ENCODE assay signal across 8 cellular contexts in the genomic region with DNA sequence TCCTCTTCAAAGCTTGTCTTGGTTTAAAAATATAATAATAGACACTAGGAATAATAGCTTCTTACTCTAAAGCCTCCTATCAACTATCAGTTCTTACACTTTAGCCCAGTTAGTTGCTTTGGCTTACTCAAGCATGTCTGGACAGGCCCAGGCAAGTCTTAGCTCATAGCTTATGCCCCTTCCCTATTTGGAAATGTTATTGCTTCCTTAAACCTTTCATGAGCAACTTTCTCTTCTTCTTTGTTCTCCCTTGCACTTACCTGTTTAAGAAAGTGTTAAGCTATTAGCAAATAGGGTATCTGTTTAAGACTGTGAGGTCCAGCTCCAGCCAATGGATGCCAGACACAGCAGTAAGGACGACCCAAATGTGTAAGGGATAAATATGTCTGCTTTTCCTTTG.
DNase-seq lines count a peak whose midpoint lies in the region; ATAC-seq, FAIRE-seq and TF ChIP-seq lines count a peak whose summit lies in the region.
"Not testable (repeated sequence)": the region's sequence is repeated elsewhere in the genome, so short reads cannot be mapped to it uniquely, and the experiment has no call there.

No MANE protein-coding gene starts in this region.

- not testable (repeated sequence) for H3K23ac ChIP-seq in H1 (ENCODE audit: insufficient read length)

- POLR2A ChIA-PET in HCT116 (lab: Charles Lee), result not testable (repeated sequence)
- POLR2A ChIA-PET in H1 (lab: Charles Lee; ENCODE audit: partially characterized antibody), result interaction anchor here (1.2 kb wide), 1 partner anchor 107 kb away, joined by 3 read pairs; no protein-coding TSS in a partner anchor

- H3K27ac ChIP-seq in HCT116 (ENCODE audit: low read depth, low read length), result peak overlapping the region; percentile 22; the same call in 1 of the 2 replicates
- H3K27ac ChIP-seq in H1 (ENCODE audit: low read depth, low read length), result not testable (repeated sequence)

- H2BK20ac ChIP-seq in H1 (ENCODE audit: low read length), result not testable (repeated sequence)

- DNase-seq in CD1c-positive myeloid dendritic cell (ENCODE audit: extremely low spot score) (peak; percentile 31), MV-4-11 (lab: John Stamatoyannopoulos, UW) (peak; percentile 84), SIG-M5 (lab: John Stamatoyannopoulos, UW) (peak; percentile 92), renal cortical epithelial cell (ENCODE audit: low read depth) (peak; percentile 81)
- not testable (repeated sequence) for DNase-seq in HCT116 (ENCODE audit: low read depth, low spot score); H1 (ENCODE audit: low read depth in 1 of 2, low spot score in 2 of 2); glutamatergic neuron

- BruUV-seq in HCT116 (replicated peaks; lab: Mats Ljungman, UMichigan), result not testable (repeated sequence)

- H3K36me3 ChIP-seq in HCT116 (ENCODE audit: control insufficient read depth in 1 of 2, insufficient read depth in 2 of 2, low read length in 2 of 2), result peaks cover 0 to 20% of the 10 kb centered on the region in 2 experiments; a peak in 2 of 4 replicates
- peaks cover 8 to 50% (median 28%) of the 10 kb centered on the region in 4 experiments; a peak in 7 of 8 replicates for H3K36me3 ChIP-seq in H1 (ENCODE audit: control insufficient read depth in 2 of 4, insufficient read depth in 4 of 4, low read length in 3 of 4)

- peak overlapping the region; percentile 83; the same call in 1 of the 2 replicates for H2BK5ac ChIP-seq in H1 (ENCODE audit: low read depth, low read length)

- 71% methylated on average over 1 of the region's 1 CpG; no CpG with 5 or more reads in 1 of the 2 experiments for WGBS in H1 (ENCODE audit: extremely low coverage in 1 of 2, insufficient coverage in 1 of 2, insufficient read length in 1 of 2, insufficient replicate concordance in 2 of 2, low coverage in 1 of 2, low lambda C conversion rate in 2 of 2, missing lambda C conversion rate in 1 of 2), 2 experiments

- not testable (repeated sequence) for H2BK120ac ChIP-seq in H1 (replicated peaks; ENCODE audit: low read depth, low read length)

- RAD21 ChIA-PET in HCT116 (lab: Charles Lee; ENCODE audit: low non-redundant PET in 1 of 2, low total read pairs in 2 of 2, uncharacterized antibody in 2 of 2, unreplicated experiment in 2 of 2), result not testable (repeated sequence)

- not testable (repeated sequence) for H3K9me3 Mint-ChIP-seq in activated T-helper 17 cell treated with anti-CD3 and anti-CD28 coated beads, Interleukin-2, amount 50 U/mL, for 72 hours; glutamatergic neuron (ENCODE audit: unreplicated experiment)

- H3K4ac ChIP-seq in H1 (replicated peaks; ENCODE audit: insufficient read length, low read depth, low read length), result not testable (repeated sequence)

- intact Hi-C loops in HCT116 (cut with micrococcal nuclease), result not testable (repeated sequence)

- H3K4me3 Mint-ChIP-seq in activated T-helper 17 cell treated with anti-CD3 and anti-CD28 coated beads, Interleukin-2, amount 50 U/mL, for 72 hours; glutamatergic neuron (ENCODE audit: unreplicated experiment): not testable (repeated sequence)

- TF ChIP-seq RAD21 in HCT116 (IDR thresholded peaks at IDR 0.05; ENCODE audit: low read depth); H1 (IDR thresholded peaks at IDR 0.05 in 1 of 2, conservative IDR thresholded peaks at IDR 0.05 in 1 of 2; ENCODE audit: low read depth in 2 of 2, low read length in 2 of 2): not testable (repeated sequence)

- H3K4me1 ChIP-seq in HCT116 (ENCODE audit: control insufficient read depth in 1 of 2, insufficient read depth in 2 of 2, low read length in 2 of 2), result peaks cover 4 to 26% of the 10 kb centered on the region in 2 experiments; a peak in 2 of 4 replicates
- H3K4me1 ChIP-seq in H1 (replicated peaks in 1 of 4; ENCODE audit: control insufficient read depth in 3 of 4, insufficient read depth in 4 of 4, low read length in 3 of 4), result not testable (repeated sequence)

- H3K23me2 ChIP-seq in H1 (ENCODE audit: low read depth, low read length), result not testable (repeated sequence)

- H3K18ac ChIP-seq in H1 (ENCODE audit: extremely low read depth, low read length), result not testable (repeated sequence)

- not testable (repeated sequence) for H3K27me3 ChIP-seq in HCT116 (ENCODE audit: insufficient read depth, low read length); H1 (replicated peaks in 1 of 4; ENCODE audit: control insufficient read depth in 3 of 4, extremely low read depth in 1 of 4, insufficient read depth in 3 of 4, low read length in 3 of 4)

- H3K36me3 Mint-ChIP-seq in activated T-helper 17 cell treated with anti-CD3 and anti-CD28 coated beads, Interleukin-2, amount 50 U/mL, for 72 hours (ENCODE audit: low read depth), result peaks cover 84% of the 10 kb centered on the region
- peaks cover 22% of the 10 kb centered on the region for H3K36me3 Mint-ChIP-seq in glutamatergic neuron (ENCODE audit: unreplicated experiment)

- H3K9ac ChIP-seq in HCT116 (ENCODE audit: low read length); H1 (replicated peaks in 1 of 4; ENCODE audit: extremely low read depth in 1 of 4, low read depth in 3 of 4, low read length in 3 of 4): not testable (repeated sequence)

- not testable (repeated sequence) for TF ChIP-seq EP300 in H1 (IDR thresholded peaks at IDR 0.05; ENCODE audit: borderline replicate concordance in 1 of 2, low read depth in 2 of 2, low read length in 2 of 2)

- H3K79me1 ChIP-seq in H1 (ENCODE audit: low read depth, low read length), result not testable (repeated sequence)

- ATAC-seq in HCT116; activated T-helper 17 cell treated with anti-CD3 and anti-CD28 coated beads, Interleukin-2, amount 50 U/mL, for 72 hours (replicated peaks): not testable (repeated sequence)

- not testable (repeated sequence) for H2BK12ac ChIP-seq in H1 (ENCODE audit: low read depth, low read length)

- H4K8ac ChIP-seq in H1 (ENCODE audit: extremely low read depth, insufficient read depth, low read length), result not testable (repeated sequence)

- CTCF ChIA-PET in HCT116 (lab: Charles Lee); H1 (lab: Charles Lee; ENCODE audit: partially characterized antibody): not testable (repeated sequence)

- H3K27me3 Mint-ChIP-seq in activated T-helper 17 cell treated with anti-CD3 and anti-CD28 coated beads, Interleukin-2, amount 50 U/mL, for 72 hours; glutamatergic neuron (ENCODE audit: unreplicated experiment): not testable (repeated sequence)

- H4K91ac ChIP-seq in H1 (replicated peaks; ENCODE audit: insufficient read length, low read length), result not testable (repeated sequence)

- not testable (repeated sequence) for H2BK15ac ChIP-seq in H1 (ENCODE audit: low read length)

- not testable (repeated sequence) for TF ChIP-seq CTCF in HCT116 (IDR thresholded peaks at IDR 0.05 in 2 of 3, conservative IDR thresholded peaks at IDR 0.05 in 1 of 3; ENCODE audit: borderline replicate concordance in 1 of 3, insufficient read depth in 1 of 3, low read depth in 2 of 3, low read length in 2 of 3); H1 (IDR thresholded peaks at IDR 0.05; ENCODE audit: control extremely low read depth in 1 of 3, insufficient read depth in 1 of 3, low read depth in 1 of 3, low read length in 3 of 3); glutamatergic neuron (IDR thresholded peaks at IDR 0.05; ENCODE audit: partially characterized antibody, unreplicated experiment)

- H3K4me3 ChIP-seq in HCT116 (replicated peaks in 1 of 2; ENCODE audit: low read depth in 1 of 2, low read length in 2 of 2); H1 (ENCODE audit: extremely low read depth in 1 of 4, insufficient read depth in 2 of 4, low read depth in 3 of 4, low read length in 4 of 4): not testable (repeated sequence)

- TF ChIP-seq POLR2A in HCT116 (IDR thresholded peaks at IDR 0.05; ENCODE audit: borderline replicate concordance, extremely low read depth, insufficient read depth, insufficient read length); H1 (IDR thresholded peaks at IDR 0.05; ENCODE audit: control extremely low read depth in 1 of 2, low read depth in 2 of 2, low read length in 2 of 2): not testable (repeated sequence)

- not testable (repeated sequence) for H4K20me1 ChIP-seq in HCT116 (ENCODE audit: insufficient read depth); H1 (replicated peaks in 1 of 2; ENCODE audit: control insufficient read depth in 1 of 2, insufficient read depth in 2 of 2, low read length in 2 of 2)

- not testable (repeated sequence) for H3K4me1 Mint-ChIP-seq in activated T-helper 17 cell treated with anti-CD3 and anti-CD28 coated beads, Interleukin-2, amount 50 U/mL, for 72 hours; glutamatergic neuron (ENCODE audit: low read depth, unreplicated experiment)

- H3K56ac ChIP-seq in H1 (replicated peaks; ENCODE audit: insufficient read length, low read depth, low read length), result not testable (repeated sequence)

- H3K4me2 ChIP-seq in HCT116 (ENCODE audit: low read length); H1 (ENCODE audit: insufficient read depth in 1 of 2, low read depth in 2 of 2, low read length in 2 of 2): not testable (repeated sequence)

- H3K9me2 ChIP-seq in HCT116 (ENCODE audit: insufficient read depth), result not testable (repeated sequence)

- not testable (repeated sequence) for H3K79me2 ChIP-seq in HCT116 (ENCODE audit: insufficient read depth, low read length); H1 (ENCODE audit: control insufficient read depth in 1 of 2, insufficient read depth in 2 of 2, low read length in 2 of 2)

- peak overlapping the region; percentile 12 for H3K27ac Mint-ChIP-seq in activated T-helper 17 cell treated with anti-CD3 and anti-CD28 coated beads, Interleukin-2, amount 50 U/mL, for 72 hours
- H3K27ac Mint-ChIP-seq in glutamatergic neuron (ENCODE audit: unreplicated experiment), result peak overlapping the region; percentile 57

- H4K5ac ChIP-seq in H1 (ENCODE audit: insufficient read length, low read depth, low read length), result not testable (repeated sequence)

- FAIRE-seq in H1 (lab: Jason Lieb, UNC), result not testable (repeated sequence)

- H2AK5ac ChIP-seq in H1 (ENCODE audit: low read depth, low read length), result not testable (repeated sequence)

- not testable (repeated sequence) for H2AFZ ChIP-seq in HCT116 (ENCODE audit: low read depth, low read length, poor library complexity, severe bottlenecking); H1 (ENCODE audit: low read length)

- H3K14ac ChIP-seq in H1 (ENCODE audit: insufficient read length), result not testable (repeated sequence)

- not testable (repeated sequence) for H3K9me3 ChIP-seq in HCT116 (ENCODE audit: control insufficient read depth in 1 of 2, insufficient read depth in 1 of 2, low read depth in 1 of 2, low read length in 2 of 2); H1 (ENCODE audit: insufficient read depth in 2 of 2, low read depth in 1 of 2, low read length in 1 of 2)

TF ChIP-seq in HCT116, 20 proteins besides CTCF, POLR2A, EP300 and RAD21:
- TF ChIP-seq SRF (IDR thresholded peaks at IDR 0.05; ENCODE audit: low read depth), result peak; percentile 48; the same call in 1 of the 2 replicates
TF ChIP-seq in HCT116: peak in this region for 1; not testable (repeated sequence) for 19.
